In the genomic region with DNA sequence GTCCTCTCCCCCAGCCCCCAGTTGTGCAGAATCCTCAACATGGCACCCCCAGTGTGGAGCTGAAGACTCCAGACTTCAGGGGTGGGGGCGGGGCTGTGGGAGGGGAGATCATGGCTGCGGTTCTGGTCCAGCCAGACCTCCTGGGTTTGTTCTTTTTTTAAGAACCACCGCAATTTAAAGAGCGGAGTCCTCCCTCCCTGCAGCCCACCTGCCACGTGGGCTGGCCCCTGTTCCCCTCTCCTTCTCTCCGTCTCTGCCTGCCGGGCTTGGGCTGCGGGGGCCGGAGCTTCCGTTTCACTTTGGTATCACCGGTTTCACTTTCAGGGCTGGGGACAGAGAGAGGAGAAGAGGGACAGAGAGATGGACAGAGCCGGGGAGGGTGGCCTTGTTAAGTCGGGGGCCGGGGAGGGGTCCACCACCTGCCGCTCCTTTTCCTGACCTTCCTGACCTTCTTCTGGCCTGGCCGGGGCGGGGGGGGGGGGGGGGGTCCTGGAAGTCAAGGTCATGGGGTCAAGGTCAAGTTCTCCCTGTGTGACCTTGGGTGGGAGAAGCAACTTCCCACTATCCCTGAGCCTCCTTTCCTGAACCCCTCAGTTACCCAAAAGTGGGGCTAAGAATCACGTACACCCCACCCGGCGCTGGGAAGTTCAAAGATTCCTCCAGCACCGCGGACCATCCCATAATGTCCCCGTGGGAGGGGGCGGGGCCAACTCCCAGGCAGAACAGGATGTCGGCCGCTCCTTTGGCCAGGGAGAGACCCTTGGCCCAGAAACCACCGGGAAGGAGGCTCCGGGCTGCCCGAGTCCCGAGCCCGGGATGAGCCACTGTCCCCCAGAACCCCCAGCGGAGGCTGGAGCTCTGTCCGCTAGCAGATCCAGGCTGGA, we compare ENCODE assay signal across 1 cellular context.
TF ChIP-seq lines count a peak whose summit lies in the region.

No MANE protein-coding gene starts in this region.

TF ChIP-seq in K562, 482 proteins besides CTCF, POLR2A, EP300 and RAD21 (continued from another document):
- TF ChIP-seq, protein P1, sequence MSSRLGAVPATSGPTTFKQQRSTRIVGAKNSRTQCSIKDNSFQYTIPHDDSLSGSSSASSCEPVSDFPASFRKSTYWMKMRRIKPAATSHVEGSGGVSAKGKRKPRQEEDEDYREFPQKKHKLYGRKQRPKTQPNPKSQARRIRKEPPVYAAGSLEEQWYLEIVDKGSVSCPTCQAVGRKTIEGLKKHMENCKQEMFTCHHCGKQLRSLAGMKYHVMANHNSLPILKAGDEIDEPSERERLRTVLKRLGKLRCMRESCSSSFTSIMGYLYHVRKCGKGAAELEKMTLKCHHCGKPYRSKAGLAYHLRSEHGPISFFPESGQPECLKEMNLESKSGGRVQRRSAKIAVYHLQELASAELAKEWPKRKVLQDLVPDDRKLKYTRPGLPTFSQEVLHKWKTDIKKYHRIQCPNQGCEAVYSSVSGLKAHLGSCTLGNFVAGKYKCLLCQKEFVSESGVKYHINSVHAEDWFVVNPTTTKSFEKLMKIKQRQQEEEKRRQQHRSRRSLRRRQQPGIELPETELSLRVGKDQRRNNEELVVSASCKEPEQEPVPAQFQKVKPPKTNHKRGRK (tag; IDR thresholded peaks at IDR 0.05), result no peak
- TF ChIP-seq NEUROD1 (IDR thresholded peaks at IDR 0.05; ENCODE audit: borderline replicate concordance, low read depth, low read length, partially characterized antibody), result peak; percentile 15
- no peak for TF ChIP-seq ZNF165 (CRISPR knock-in tag; IDR thresholded peaks at IDR 0.05; ENCODE audit: borderline replicate concordance)
- no peak for TF ChIP-seq ZBTB1 (CRISPR knock-in tag; IDR thresholded peaks at IDR 0.05; ENCODE audit: borderline replicate concordance, low read depth)
- TF ChIP-seq ETS1 (conservative IDR thresholded peaks at IDR 0.05; ENCODE audit: control insufficient read depth, low read depth, low read length), result no peak
- TF ChIP-seq, protein P2, sequence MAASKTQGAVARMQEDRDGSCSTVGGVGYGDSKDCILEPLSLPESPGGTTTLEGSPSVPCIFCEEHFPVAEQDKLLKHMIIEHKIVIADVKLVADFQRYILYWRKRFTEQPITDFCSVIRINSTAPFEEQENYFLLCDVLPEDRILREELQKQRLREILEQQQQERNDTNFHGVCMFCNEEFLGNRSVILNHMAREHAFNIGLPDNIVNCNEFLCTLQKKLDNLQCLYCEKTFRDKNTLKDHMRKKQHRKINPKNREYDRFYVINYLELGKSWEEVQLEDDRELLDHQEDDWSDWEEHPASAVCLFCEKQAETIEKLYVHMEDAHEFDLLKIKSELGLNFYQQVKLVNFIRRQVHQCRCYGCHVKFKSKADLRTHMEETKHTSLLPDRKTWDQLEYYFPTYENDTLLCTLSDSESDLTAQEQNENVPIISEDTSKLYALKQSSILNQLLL (CRISPR knock-in tag; IDR thresholded peaks at IDR 0.05; ENCODE audit: borderline replicate concordance), result no peak
- no peak for TF ChIP-seq SNIP1 (IDR thresholded peaks at IDR 0.05; ENCODE audit: low read depth)
- no peak for TF ChIP-seq HNRNPUL1 (IDR thresholded peaks at IDR 0.05; ENCODE audit: low read length)
- TF ChIP-seq HSF4 (CRISPR knock-in tag; IDR thresholded peaks at IDR 0.05; ENCODE audit: borderline replicate concordance), result no peak
- TF ChIP-seq CREB3L1 (IDR thresholded peaks at IDR 0.05; ENCODE audit: borderline replicate concordance, low read depth), result 0 out of 2 replicates have a peak, but pooled peaks have one; percentile 20
